ENCODE assay signal across 1 cellular context in the genomic region with DNA sequence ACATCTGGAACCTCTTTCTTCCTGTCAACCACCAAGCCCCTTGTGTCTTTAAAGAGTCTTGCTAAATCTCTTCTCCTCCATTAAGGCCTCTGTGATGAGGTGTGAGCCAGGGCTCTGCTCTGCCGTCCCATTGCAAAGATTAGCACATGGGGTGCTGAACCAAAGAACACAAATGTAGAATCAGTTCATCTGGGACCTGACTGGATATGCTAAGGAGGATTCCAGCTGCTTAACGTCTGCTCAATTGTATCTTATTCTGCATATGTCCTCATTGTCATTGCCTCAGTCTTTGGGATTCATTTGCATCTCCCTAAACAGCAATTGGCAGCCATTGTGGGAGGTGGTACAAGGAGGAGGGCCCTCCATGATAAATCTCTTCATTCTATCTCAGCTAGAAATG.
TF ChIP-seq lines count a peak whose summit lies in the region.

No MANE protein-coding gene starts in this region.

TF ChIP-seq in WTC11, 78 proteins besides CTCF, POLR2A, EP300 and RAD21 (continued from another document):
- TF ChIP-seq, protein P1, sequence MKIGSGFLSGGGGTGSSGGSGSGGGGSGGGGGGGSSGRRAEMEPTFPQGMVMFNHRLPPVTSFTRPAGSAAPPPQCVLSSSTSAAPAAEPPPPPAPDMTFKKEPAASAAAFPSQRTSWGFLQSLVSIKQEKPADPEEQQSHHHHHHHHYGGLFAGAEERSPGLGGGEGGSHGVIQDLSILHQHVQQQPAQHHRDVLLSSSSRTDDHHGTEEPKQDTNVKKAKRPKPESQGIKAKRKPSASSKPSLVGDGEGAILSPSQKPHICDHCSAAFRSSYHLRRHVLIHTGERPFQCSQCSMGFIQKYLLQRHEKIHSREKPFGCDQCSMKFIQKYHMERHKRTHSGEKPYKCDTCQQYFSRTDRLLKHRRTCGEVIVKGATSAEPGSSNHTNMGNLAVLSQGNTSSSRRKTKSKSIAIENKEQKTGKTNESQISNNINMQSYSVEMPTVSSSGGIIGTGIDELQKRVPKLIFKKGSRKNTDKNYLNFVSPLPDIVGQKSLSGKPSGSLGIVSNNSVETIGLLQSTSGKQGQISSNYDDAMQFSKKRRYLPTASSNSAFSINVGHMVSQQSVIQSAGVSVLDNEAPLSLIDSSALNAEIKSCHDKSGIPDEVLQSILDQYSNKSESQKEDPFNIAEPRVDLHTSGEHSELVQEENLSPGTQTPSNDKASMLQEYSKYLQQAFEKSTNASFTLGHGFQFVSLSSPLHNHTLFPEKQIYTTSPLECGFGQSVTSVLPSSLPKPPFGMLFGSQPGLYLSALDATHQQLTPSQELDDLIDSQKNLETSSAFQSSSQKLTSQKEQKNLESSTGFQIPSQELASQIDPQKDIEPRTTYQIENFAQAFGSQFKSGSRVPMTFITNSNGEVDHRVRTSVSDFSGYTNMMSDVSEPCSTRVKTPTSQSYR (CRISPR knock-in tag; IDR thresholded peaks at IDR 0.05): no peak
- no peak for TF ChIP-seq OVOL2 (CRISPR knock-in tag; IDR thresholded peaks at IDR 0.05; ENCODE audit: borderline replicate concordance)
- TF ChIP-seq, protein P2, sequence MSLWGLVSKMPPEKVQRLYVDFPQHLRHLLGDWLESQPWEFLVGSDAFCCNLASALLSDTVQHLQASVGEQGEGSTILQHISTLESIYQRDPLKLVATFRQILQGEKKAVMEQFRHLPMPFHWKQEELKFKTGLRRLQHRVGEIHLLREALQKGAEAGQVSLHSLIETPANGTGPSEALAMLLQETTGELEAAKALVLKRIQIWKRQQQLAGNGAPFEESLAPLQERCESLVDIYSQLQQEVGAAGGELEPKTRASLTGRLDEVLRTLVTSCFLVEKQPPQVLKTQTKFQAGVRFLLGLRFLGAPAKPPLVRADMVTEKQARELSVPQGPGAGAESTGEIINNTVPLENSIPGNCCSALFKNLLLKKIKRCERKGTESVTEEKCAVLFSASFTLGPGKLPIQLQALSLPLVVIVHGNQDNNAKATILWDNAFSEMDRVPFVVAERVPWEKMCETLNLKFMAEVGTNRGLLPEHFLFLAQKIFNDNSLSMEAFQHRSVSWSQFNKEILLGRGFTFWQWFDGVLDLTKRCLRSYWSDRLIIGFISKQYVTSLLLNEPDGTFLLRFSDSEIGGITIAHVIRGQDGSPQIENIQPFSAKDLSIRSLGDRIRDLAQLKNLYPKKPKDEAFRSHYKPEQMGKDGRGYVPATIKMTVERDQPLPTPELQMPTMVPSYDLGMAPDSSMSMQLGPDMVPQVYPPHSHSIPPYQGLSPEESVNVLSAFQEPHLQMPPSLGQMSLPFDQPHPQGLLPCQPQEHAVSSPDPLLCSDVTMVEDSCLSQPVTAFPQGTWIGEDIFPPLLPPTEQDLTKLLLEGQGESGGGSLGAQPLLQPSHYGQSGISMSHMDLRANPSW (CRISPR knock-in tag; conservative IDR thresholded peaks at IDR 0.05; ENCODE audit: low read depth): no peak
- TF ChIP-seq NFYB (CRISPR knock-in tag; conservative IDR thresholded peaks at IDR 0.05; ENCODE audit: low read depth): no peak
- TF ChIP-seq, protein P3, sequence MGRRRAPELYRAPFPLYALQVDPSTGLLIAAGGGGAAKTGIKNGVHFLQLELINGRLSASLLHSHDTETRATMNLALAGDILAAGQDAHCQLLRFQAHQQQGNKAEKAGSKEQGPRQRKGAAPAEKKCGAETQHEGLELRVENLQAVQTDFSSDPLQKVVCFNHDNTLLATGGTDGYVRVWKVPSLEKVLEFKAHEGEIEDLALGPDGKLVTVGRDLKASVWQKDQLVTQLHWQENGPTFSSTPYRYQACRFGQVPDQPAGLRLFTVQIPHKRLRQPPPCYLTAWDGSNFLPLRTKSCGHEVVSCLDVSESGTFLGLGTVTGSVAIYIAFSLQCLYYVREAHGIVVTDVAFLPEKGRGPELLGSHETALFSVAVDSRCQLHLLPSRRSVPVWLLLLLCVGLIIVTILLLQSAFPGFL (CRISPR knock-in tag; IDR thresholded peaks at IDR 0.05; ENCODE audit: borderline replicate concordance): no peak
- TF ChIP-seq, protein P4, sequence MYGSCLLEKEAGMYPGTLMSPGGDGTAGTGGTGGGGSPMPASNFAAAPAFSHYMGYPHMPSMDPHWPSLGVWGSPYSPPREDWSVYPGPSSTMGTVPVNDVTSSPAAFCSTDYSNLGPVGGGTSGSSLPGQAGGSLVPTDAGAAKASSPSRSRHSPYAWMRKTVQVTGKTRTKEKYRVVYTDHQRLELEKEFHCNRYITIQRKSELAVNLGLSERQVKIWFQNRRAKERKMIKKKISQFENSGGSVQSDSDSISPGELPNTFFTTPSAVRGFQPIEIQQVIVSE (CRISPR knock-in tag; IDR thresholded peaks at IDR 0.05; ENCODE audit: borderline replicate concordance): no peak
TF ChIP-seq in WTC11: peak in this region for 0.
